In the genomic region with DNA sequence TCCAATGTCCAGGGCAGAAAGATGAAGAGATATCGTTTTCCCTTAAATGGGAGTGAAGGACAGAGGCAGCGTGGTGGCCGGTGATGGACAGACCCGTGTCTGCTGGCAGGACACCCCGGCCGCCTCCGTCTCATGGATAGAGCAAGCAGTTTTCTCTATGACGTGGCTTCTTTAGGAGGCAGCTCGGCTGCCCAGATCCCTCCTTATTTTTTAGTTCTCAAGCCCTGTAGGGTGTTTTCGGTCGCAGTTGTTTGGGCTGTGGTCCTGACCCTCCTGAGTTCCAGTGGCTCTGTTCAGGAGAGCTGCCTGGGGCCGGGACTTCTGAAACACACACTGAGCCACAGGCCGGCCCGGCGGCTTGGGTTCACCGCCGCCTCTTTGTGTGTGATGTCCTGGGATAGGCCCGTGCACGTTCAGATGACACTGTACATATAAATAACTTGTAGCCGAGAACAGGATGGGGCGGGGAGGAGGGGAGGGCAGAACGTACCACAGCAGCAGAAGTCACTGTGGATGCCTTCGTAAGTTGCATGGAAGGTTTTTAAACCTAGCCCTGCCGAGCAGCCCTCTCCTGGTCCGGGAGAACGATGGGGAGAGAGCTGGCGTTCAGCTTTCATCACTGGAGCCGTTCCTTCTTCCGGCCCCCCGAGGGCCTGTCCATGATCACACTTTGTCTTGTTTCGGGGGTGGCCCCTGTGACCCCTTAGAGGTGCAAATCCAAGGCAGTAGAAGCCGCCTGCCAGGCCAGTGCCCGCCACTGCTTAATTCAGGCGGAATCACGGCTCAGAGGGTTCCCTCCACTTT, we compare ENCODE assay signal across 8 cellular contexts.
A peak's percentile ranks its signal among the peaks of the same experiment; 100 is the strongest.
DNase-seq lines count a peak whose midpoint lies in the region; ATAC-seq lines count a peak whose summit lies in the region.

No MANE protein-coding gene starts in this region.

- intact Hi-C loops in right cardiac atrium (cut with DNase I), result no loop called here

- ATAC-seq in right cardiac atrium, result peak; percentile 83 to 85
- no peak for ATAC-seq in GM18858 (IDR thresholded peaks at IDR 0.05; ENCODE audit: unreplicated experiment)

- H3K27me3 ChIP-seq in right cardiac atrium (ENCODE audit: control insufficient read depth, insufficient read depth), result no peaks in the 10 kb centered on the region

- H3K4me1 ChIP-seq in right cardiac atrium (ENCODE audit: control insufficient read depth, insufficient read depth, low read length), result peaks cover 6% of the 10 kb centered on the region

- peak overlapping the region; percentile 29 for H3K4me3 ChIP-seq in right cardiac atrium (ENCODE audit: low read length)

- H3K9me3 ChIP-seq in right cardiac atrium (ENCODE audit: control insufficient read depth, low read length), result no peaks in the 10 kb centered on the region

- H3K27ac ChIP-seq in right cardiac atrium (ENCODE audit: low read length), result peak overlapping the region; percentile 97

- WGBS in right cardiac atrium, result 15% methylated on average over 35 of the region's 35 CpGs

- DNase-seq in NCI-H510A treated with DMSO at 0.1 percent for 48 hours (lab: John Stamatoyannopoulos, UW) (peak; percentile 45), NCI-H510A (lab: John Stamatoyannopoulos, UW) (no peak), NCI-H1694 treated with DMSO at 0.1 percent for 48 hours (lab: John Stamatoyannopoulos, UW) (peak; percentile 78), right cardiac atrium (peak; percentile 62 to 87 (median 83)), SIG-M5 (lab: John Stamatoyannopoulos, UW) (no peak)
- DNase-seq in activated naive CD4-positive, alpha-beta T cell treated with Interleukin-2 at 50 U/mL for 16 hours, result peak; percentile 9
- DNase-seq in stimulated activated CD4-positive, alpha-beta T cell treated with anti-CD3 and anti-CD28 coated beads, Interleukin-4, amount 100 ng/mL, for 4 hours, result peak; percentile 24 to 37

Comparison
In these comparisons a context has a peak if more than half of its experiments do, and no peak if none do; other contexts are left out.
1. DNase-seq: peak in NCI-H510A treated with DMSO at 0.1 percent for 48 hours (single experiment), NCI-H1694 treated with DMSO at 0.1 percent for 48 hours (single experiment), activated naive CD4-positive, alpha-beta T cell treated with Interleukin-2 at 50 U/mL for 16 hours (single experiment), right cardiac atrium (3 of 3) and stimulated activated CD4-positive, alpha-beta T cell treated with anti-CD3 and anti-CD28 coated beads, Interleukin-4, amount 100 ng/mL, for 4 hours (2 of 2); none in NCI-H510A (single experiment) and SIG-M5 (single experiment).